In the genomic region with DNA sequence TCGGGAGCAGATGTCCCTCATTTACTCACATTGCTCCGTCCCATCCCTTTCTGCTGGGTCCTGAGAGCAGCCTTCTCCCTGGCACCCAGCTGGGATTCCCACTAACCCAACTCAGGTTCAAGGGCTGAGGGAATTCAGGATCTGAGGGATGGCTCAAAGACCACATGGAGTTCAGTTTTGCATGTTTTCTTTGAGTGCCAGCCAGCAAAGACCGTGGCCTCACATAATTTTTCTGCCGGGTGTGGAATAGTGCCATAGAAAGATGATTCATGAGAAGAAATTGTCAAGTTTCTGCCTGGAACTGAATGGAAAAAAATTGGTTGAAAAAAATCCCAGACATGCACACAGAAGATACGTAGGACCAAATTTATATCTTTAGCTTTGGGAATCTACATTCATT, we compare ENCODE assay signal across 14 cellular contexts.
A peak's percentile ranks its signal among the peaks of the same experiment; 100 is the strongest.
DNase-seq lines count a peak whose midpoint lies in the region; ATAC-seq and TF ChIP-seq lines count a peak whose summit lies in the region.
"Had no signal": no experiment of that assay in that cellular context is flagged by ENCODE, and none has a peak within 500 bp of the region (broad histone marks: within the 10 kb centered on the region; RNA-seq: fewer than 3 reads in every experiment).

No MANE protein-coding gene starts in this region.

- H3K18ac ChIP-seq in IMR-90 (ENCODE audit: low read depth, low read length) = no peak overlapping the region

- TF ChIP-seq POLR2A in IMR-90 (IDR thresholded peaks at IDR 0.05; ENCODE audit: low read depth, low read length) = no peak

- no peak overlapping the region for H2BK5ac ChIP-seq in IMR-90 (ENCODE audit: low read depth, low read length, poor library complexity, severe bottlenecking)

- H3K4me3 Mint-ChIP-seq in activated T-cell treated with anti-CD3 and anti-CD28 coated beads, Interleukin-2, amount 50 U/mL, for 4 hours = no peak overlapping the region
- H3K4me3 Mint-ChIP-seq: activated naive CD4-positive, alpha-beta T cell treated with anti-CD3 and anti-CD28 coated beads for 36 hours; CD4-positive, alpha-beta T cell had no signal

- H3K9me1 ChIP-seq in IMR-90 (ENCODE audit: insufficient read depth, low read length) = no peaks in the 10 kb centered on the region

- H3K4me2 ChIP-seq in IMR-90 (ENCODE audit: low read depth, low read length) = no peak overlapping the region

- no peak for TF ChIP-seq CTCF in AG09319 (IDR thresholded peaks at IDR 0.05; ENCODE audit: low read depth, low read length)
- TF ChIP-seq CTCF in IMR-90 (conservative IDR thresholded peaks at IDR 0.05; ENCODE audit: low read depth, low read length) = no peak
- no peak for TF ChIP-seq CTCF in cardiac fibroblast (IDR thresholded peaks at IDR 0.05; ENCODE audit: low read depth, low read length)

- H3K27me3 ChIP-seq in IMR-90 (ENCODE audit: control insufficient read depth, insufficient read depth, low read length) = peaks cover 5% of the 10 kb centered on the region; the same call in 1 of the 2 replicates
- H3K27me3 ChIP-seq: upper lobe of right lung had no signal

- no peaks in the 10 kb centered on the region for H4K20me1 ChIP-seq in IMR-90 (ENCODE audit: insufficient read depth, low read length)

- H3K56ac ChIP-seq in IMR-90 (ENCODE audit: extremely low read depth, insufficient read depth, low read length) = no peak overlapping the region

- 0 out of 2 replicates have a peak overlapping the region, but pooled peaks have one; percentile 33 for H2BK20ac ChIP-seq in IMR-90 (ENCODE audit: low read depth, low read length)

- no peaks in the 10 kb centered on the region for H3K36me3 ChIP-seq in IMR-90 (ENCODE audit: control insufficient read depth, insufficient read depth, low read length)
- H3K36me3 ChIP-seq: upper lobe of right lung had no signal

- DNase-seq in AG09319 (ENCODE audit: extremely low read depth, low read depth) (peak; percentile 68), IMR-90 (peak; percentile 90), cardiac fibroblast (ENCODE audit: low read depth in 2 of 2) (peak; percentile 93 to 94), lung microvascular endothelial cell (ENCODE audit: low read depth in 2 of 2) (peak; percentile 17 to 58), NCI-H69 (lab: John Stamatoyannopoulos, UW) (no peak)
- no peak for DNase-seq in activated T-cell treated with anti-CD3 and anti-CD28 coated beads, Interleukin-2, amount 50 U/mL, for 4 hours
- DNase-seq: activated CD4-positive, alpha-beta T cell treated with anti-CD3 and anti-CD28 coated beads for 4 hours; activated naive CD4-positive, alpha-beta T cell treated with anti-CD3 and anti-CD28 coated beads for 36 hours; CD4-positive, alpha-beta T cell; Karpas-422; upper lobe of right lung had no signal

- H2AK9ac ChIP-seq in IMR-90 (replicated peaks; ENCODE audit: low read depth, low read length, poor library complexity) = peak overlapping the region; percentile 22

- peaks cover 7% of the 10 kb centered on the region for H3K4me1 Mint-ChIP-seq in activated T-cell treated with anti-CD3 and anti-CD28 coated beads, Interleukin-2, amount 50 U/mL, for 4 hours (ENCODE audit: low read depth)

- peaks cover 3% of the 10 kb centered on the region for H3K4me1 ChIP-seq in IMR-90 (ENCODE audit: control insufficient read depth, insufficient read depth, low read length)
- H3K4me1 ChIP-seq: upper lobe of right lung had no signal

- H3K9ac ChIP-seq in IMR-90 (ENCODE audit: low read depth, low read length) = no peak overlapping the region

- H4K8ac ChIP-seq in IMR-90 (ENCODE audit: low read depth in 2 of 2, low read length in 2 of 2) = no peak overlapping the region

- no peak overlapping the region for H3K4ac ChIP-seq in IMR-90 (ENCODE audit: low read depth, low read length)

- BruUV-seq in IMR-90 (replicated peaks; lab: Mats Ljungman, UMichigan) = no TSS peak

- no peak overlapping the region for H2BK120ac ChIP-seq in IMR-90 (ENCODE audit: low read depth, low read length)

- H3K9me3 Mint-ChIP-seq in activated T-cell treated with anti-CD3 and anti-CD28 coated beads, Interleukin-2, amount 50 U/mL, for 4 hours = no peaks in the 10 kb centered on the region
- H3K9me3 Mint-ChIP-seq: CD4-positive, alpha-beta T cell had no signal

- H3K9me3 ChIP-seq in IMR-90 (ENCODE audit: control insufficient read depth, insufficient read depth, low read length) = no peaks in the 10 kb centered on the region
- H3K9me3 ChIP-seq: upper lobe of right lung had no signal

- POLR2A ChIA-PET in IMR-90 (lab: Charles Lee; ENCODE audit: unreplicated experiment) = no interaction called here

- H3K23ac ChIP-seq in IMR-90 (ENCODE audit: low read depth, low read length) = no peak overlapping the region

- H2AK5ac ChIP-seq in IMR-90 (ENCODE audit: low read depth, low read length) = no peak overlapping the region

- in situ Hi-C loops in IMR-90 (cut with MboI; ENCODE audit: low sequenced_read_pairs) = no loop called here

- WGBS in IMR-90 (ENCODE audit: extremely low coverage in 2 of 2, insufficient read length in 1 of 2), 2 experiments = no CpG with 5 or more reads among the region's 5 CpGs

- H3K27ac ChIP-seq in IMR-90 (ENCODE audit: insufficient read depth, low read length) = no peak overlapping the region
- H3K27ac ChIP-seq: upper lobe of right lung had no signal

- H3K79me1 ChIP-seq in IMR-90 (ENCODE audit: low read depth in 1 of 2, low read length in 2 of 2) = no peaks in the 10 kb centered on the region

- peak overlapping the region; percentile 16 for H2AFZ ChIP-seq in IMR-90 (replicated peaks; ENCODE audit: low read length, poor library complexity)

- no peaks in the 10 kb centered on the region for H3K36me3 Mint-ChIP-seq in activated T-cell treated with anti-CD3 and anti-CD28 coated beads, Interleukin-2, amount 50 U/mL, for 4 hours (ENCODE audit: insufficient read depth)

- ATAC-seq in IMR-90 (ENCODE audit: low read depth) (peak; percentile 62), GM19467 (IDR thresholded peaks at IDR 0.05; ENCODE audit: unreplicated experiment) (no peak), GM18907 (IDR thresholded peaks at IDR 0.05; ENCODE audit: unreplicated experiment) (no peak)
- ATAC-seq in activated T-cell treated with anti-CD3 and anti-CD28 coated beads, Interleukin-2, amount 50 U/mL, for 4 hours = no peak
- ATAC-seq: upper lobe of right lung had no signal

- no peak for TF ChIP-seq RAD21 in IMR-90 (IDR thresholded peaks at IDR 0.05; ENCODE audit: low read length)

- dilution Hi-C loops in IMR-90 (cut with HindIII; ENCODE audit: low sequenced_read_pairs, unreplicated experiment) = no loop called here

- H3K27me3 Mint-ChIP-seq in activated T-cell treated with anti-CD3 and anti-CD28 coated beads, Interleukin-2, amount 50 U/mL, for 4 hours (ENCODE audit: low read depth) = no peaks in the 10 kb centered on the region
- H3K27me3 Mint-ChIP-seq: CD4-positive, alpha-beta T cell; progenitor cell of endocrine pancreas had no signal

- no peak overlapping the region for H2BK15ac ChIP-seq in IMR-90 (ENCODE audit: low read depth, low read length)

- H4K5ac ChIP-seq in IMR-90 (ENCODE audit: low read depth, low read length) = no peak overlapping the region

- H3K14ac ChIP-seq in IMR-90 (replicated peaks; ENCODE audit: low read depth, low read length) = 0 out of 2 replicates have a peak overlapping the region, but pooled peaks have one; percentile 37

- CTCF ChIA-PET in IMR-90 (lab: Yijun Ruan, JAX) = no interaction called here

- intact Hi-C loops in IMR-90 (cut with micrococcal nuclease) = no loop called here

- H3K4me3 ChIP-seq in IMR-90 (ENCODE audit: insufficient read depth, low read depth, low read length) (no peak overlapping the region), cardiac fibroblast (replicated peaks in 1 of 2; ENCODE audit: low read depth in 2 of 2, low read length in 2 of 2) (no peak overlapping the region)
- H3K4me3 ChIP-seq: upper lobe of right lung had no signal

- H4K91ac ChIP-seq in IMR-90 (ENCODE audit: insufficient read depth, low read depth, low read length) = no peak overlapping the region

TF ChIP-seq in IMR-90, 13 proteins besides CTCF, POLR2A, EP300 and RAD21:
- no peak for TF ChIP-seq FOS (IDR thresholded peaks at IDR 0.05; ENCODE audit: low read depth, low read length)
TF ChIP-seq in IMR-90: peak in this region for 0.

Comparison
In these comparisons a context has a peak if more than half of its experiments do, and no peak if none do; other contexts are left out.
1. DNase-seq: peak in AG09319 (single experiment), IMR-90 (single experiment), cardiac fibroblast (2 of 2) and lung microvascular endothelial cell (2 of 2); none in activated T-cell treated with anti-CD3 and anti-CD28 coated beads, Interleukin-2, amount 50 U/mL, for 4 hours (single experiment) and NCI-H69 (single experiment).